13 cellular contexts compared by ENCODE assay signal in genomic region chr1:212225871-212226302, GRCh38. TPM values are rescaled to one million over a fixed set of nuclear protein-coding genes. Genes with fewer than 3 reads are reported as not detected.
DNase-seq lines count a peak whose midpoint lies in the region; ATAC-seq, FAIRE-seq and TF ChIP-seq lines count a peak whose summit lies in the region.
"Had no signal": no experiment of that assay in that cellular context is flagged by ENCODE, and none has a peak within 500 bp of the region (broad histone marks: within the 10 kb centered on the region; RNA-seq: fewer than 3 reads in every experiment).

No MANE protein-coding gene starts in this region.

- no peaks in the 10 kb centered on the region for H3F3A ChIP-seq in GM23338 (replicated peaks; ENCODE audit: low read depth)

- in situ Hi-C loops in GM12878 (cut with MboI): no loop called here

- H3K36me3 Mint-ChIP-seq in CD8-positive, alpha-beta T cell: no peaks in the 10 kb centered on the region
- no peaks in the 10 kb centered on the region for H3K36me3 Mint-ChIP-seq in GM23338 (ENCODE audit: low read depth)
- H3K36me3 Mint-ChIP-seq in natural killer cell treated with Interleukin-12 subunit alpha and Interleukin-12 subunit beta and Interleukin-15 and Interleukin-18, amount 100 ng/mL, for 72 hours: no peaks in the 10 kb centered on the region

- SMC1A ChIA-PET in GM12878 (lab: Charles Lee; ENCODE audit: uncharacterized antibody, unreplicated experiment): interaction anchor here (0.9 to 2.5 kb wide), 9 partner anchors 9 to 190 kb away, joined by 3 to 13 read pairs (median 4); partner anchors contain the start of gene DTL

- peak overlapping the region; percentile 39 for H2AFZ ChIP-seq in GM23338
- peak overlapping the region; percentile 52 for H2AFZ ChIP-seq in GM12878 (ENCODE audit: control insufficient read depth, low read depth, low read length)
- no peak overlapping the region for H2AFZ ChIP-seq in hepatocyte

- H3K9me3 ChIP-seq in CD8-positive, alpha-beta T cell (ENCODE audit: low read length): no peaks in the 10 kb centered on the region
- H3K9me3 ChIP-seq in GM12878 (replicated peaks; ENCODE audit: control insufficient read depth, insufficient read depth, low read length) (no peaks in the 10 kb centered on the region), hepatocyte (ENCODE audit: low read depth) (no peaks in the 10 kb centered on the region)
- H3K9me3 ChIP-seq: esophagus squamous epithelium had no signal

- peak overlapping the region; percentile 77 for H3K27ac Mint-ChIP-seq in CD8-positive, alpha-beta T cell
- H3K27ac Mint-ChIP-seq in GM23338: no peak overlapping the region
- H3K27ac Mint-ChIP-seq in natural killer cell treated with Interleukin-12 subunit alpha and Interleukin-12 subunit beta and Interleukin-15 and Interleukin-18, amount 100 ng/mL, for 72 hours: peak overlapping the region; percentile 86 to 88

- H3K4me1 ChIP-seq in CD8-positive, alpha-beta T cell (ENCODE audit: insufficient read depth, low read length): peaks cover 19% of the 10 kb centered on the region
- H3K4me1 ChIP-seq in GM23338 (ENCODE audit: insufficient read depth): peaks cover 7% of the 10 kb centered on the region; the same call in 1 of the 2 replicates
- H3K4me1 ChIP-seq in GM12878 (ENCODE audit: control insufficient read depth, insufficient read depth, low read length): peaks cover 5% of the 10 kb centered on the region; the same call in 1 of the 2 replicates
- peaks cover 8% of the 10 kb centered on the region for H3K4me1 ChIP-seq in hepatocyte (ENCODE audit: insufficient read depth)

- no peak for TF ChIP-seq EP300 in GM12878 (IDR thresholded peaks at IDR 0.05; ENCODE audit: borderline replicate concordance in 1 of 2, control insufficient read depth in 1 of 2, low read depth in 2 of 2, low read length in 2 of 2)

- no peak for TF ChIP-seq RAD21 in GM12878 (IDR thresholded peaks at IDR 0.05; ENCODE audit: insufficient read depth, low read depth, low read length)

- WGBS in GM12878 (ENCODE audit: insufficient coverage, insufficient replicate concordance, low lambda C conversion rate, missing lambda C conversion rate): 60% methylated on average over 4 of the region's 4 CpGs
- 89% methylated on average over 4 of the region's 4 CpGs for WGBS in hepatocyte (ENCODE audit: low lambda C conversion rate, missing lambda C conversion rate)

- no peak overlapping the region for H3K27ac ChIP-seq in CD8-positive, alpha-beta T cell (ENCODE audit: low read depth, low read length)
- H3K27ac ChIP-seq in GM23338 (ENCODE audit: low read depth) (no peak overlapping the region), GM12878 (ENCODE audit: control insufficient read depth, insufficient read depth) (no peak overlapping the region), hepatocyte (no peak overlapping the region)
- H3K27ac ChIP-seq: C4-2B, esophagus squamous epithelium had no signal

- CTCF ChIA-PET in CD8-positive, alpha-beta T cell (lab: Charles Lee): interaction anchor here (0.8 to 1.5 kb wide), 3 partner anchors 13 to 161 kb away, joined by 3 to 4 read pairs (median 3); no protein-coding TSS in a partner anchor
- CTCF ChIA-PET in GM12878 (lab: Yijun Ruan, JAX): interaction anchor here (0.7 to 2.4 kb wide), 7 partner anchors 9 to 545 kb away, joined by 3 to 9 read pairs (median 3); no protein-coding TSS in a partner anchor

- no peaks in the 10 kb centered on the region for H3K27me3 Mint-ChIP-seq in CD8-positive, alpha-beta T cell (ENCODE audit: low read depth)
- H3K27me3 Mint-ChIP-seq in GM23338 (ENCODE audit: insufficient read depth, low read depth, poor library complexity): peaks cover 10% of the 10 kb centered on the region
- H3K27me3 Mint-ChIP-seq in natural killer cell treated with Interleukin-12 subunit alpha and Interleukin-12 subunit beta and Interleukin-15 and Interleukin-18, amount 100 ng/mL, for 72 hours: no peaks in the 10 kb centered on the region

- H3K9me3 Mint-ChIP-seq in CD8-positive, alpha-beta T cell: no peaks in the 10 kb centered on the region
- H3K9me3 Mint-ChIP-seq in GM23338: no peaks in the 10 kb centered on the region
- H3K9me3 Mint-ChIP-seq in natural killer cell treated with Interleukin-12 subunit alpha and Interleukin-12 subunit beta and Interleukin-15 and Interleukin-18, amount 100 ng/mL, for 72 hours: peaks cover 3% of the 10 kb centered on the region
- H3K9me3 Mint-ChIP-seq: activated T-cell treated with anti-CD3 and anti-CD28 coated beads, Interleukin-2, amount 50 U/mL, for 4 hours had no signal

- H3K4me3 ChIP-seq in CD8-positive, alpha-beta T cell (ENCODE audit: low read depth, low read length): no peak overlapping the region
- no peak overlapping the region for H3K4me3 ChIP-seq in GM23338
- H3K4me3 ChIP-seq in GM12878: no peak overlapping the region
- no peak overlapping the region for H3K4me3 ChIP-seq in hepatocyte
- H3K4me3 ChIP-seq: esophagus squamous epithelium had no signal

- peaks cover 27% of the 10 kb centered on the region for H3K4me1 Mint-ChIP-seq in CD8-positive, alpha-beta T cell (ENCODE audit: low read depth)
- peaks cover 9% of the 10 kb centered on the region for H3K4me1 Mint-ChIP-seq in GM23338
- peaks cover 38 to 50% of the 10 kb centered on the region in 2 donors for H3K4me1 Mint-ChIP-seq in natural killer cell treated with Interleukin-12 subunit alpha and Interleukin-12 subunit beta and Interleukin-15 and Interleukin-18, amount 100 ng/mL, for 72 hours (ENCODE audit: low read depth in 2 of 2)

- BruUV-seq in GM12878 (replicated peaks; lab: Mats Ljungman, UMichigan): no TSS peak

- TF ChIP-seq POLR2A in GM12878 (IDR thresholded peaks at IDR 0.05; ENCODE audit: low read depth, low read length): no peak

- DNase-seq in CD8-positive, alpha-beta T cell: peak in 1 of 7 experiments; percentile 6
- DNase-seq in GM23338 (ENCODE audit: low spot score) (peak; percentile 28), GM12878 (ENCODE audit: low read depth, low spot score) (peak; percentile 12), LoVo (ENCODE audit: low spot score) (no peak), hepatocyte (ENCODE audit: low spot score) (no peak), NCI-H187 treated with DMSO at 0.1 percent for 48 hours (lab: John Stamatoyannopoulos, UW) (no peak), epidermal melanocyte (ENCODE audit: insufficient read length, low spot score) (no peak)
- DNase-seq in natural killer cell treated with Interleukin-12 subunit alpha and Interleukin-12 subunit beta and Interleukin-15 and Interleukin-18, amount 100 ng/mL, for 72 hours (ENCODE audit: low spot score): no peak
- DNase-seq: activated T-cell treated with anti-CD3 and anti-CD28 coated beads, Interleukin-2, amount 50 U/mL, for 4 hours; esophagus squamous epithelium; HCEC 1CT; Kasumi-1 had no signal

- H3K4me3 Mint-ChIP-seq in CD8-positive, alpha-beta T cell: peak overlapping the region; percentile 24
- H3K4me3 Mint-ChIP-seq in GM23338: no peak overlapping the region
- peak overlapping the region; percentile 86 for H3K4me3 Mint-ChIP-seq in natural killer cell treated with Interleukin-12 subunit alpha and Interleukin-12 subunit beta and Interleukin-15 and Interleukin-18, amount 100 ng/mL, for 72 hours
- H3K4me3 Mint-ChIP-seq: activated T-cell treated with anti-CD3 and anti-CD28 coated beads, Interleukin-2, amount 50 U/mL, for 4 hours had no signal

- H3K4me2 ChIP-seq in GM23338 (no peak overlapping the region), GM12878 (ENCODE audit: control insufficient read depth, insufficient read depth) (peak overlapping the region; percentile 28; the same call in 1 of the 2 replicates), hepatocyte (no peak overlapping the region)

- POLR2A ChIA-PET in CD8-positive, alpha-beta T cell (lab: Charles Lee): interaction anchor here (1.3 kb wide), 1 partner anchor 60 kb away, joined by 8 read pairs; no protein-coding TSS in a partner anchor
- POLR2A ChIA-PET in GM12878 (lab: Charles Lee): interaction anchor here (2.3 kb wide), 1 partner anchor 11 kb away, joined by 15 read pairs; no protein-coding TSS in a partner anchor

- no peak for TF ChIP-seq CTCF in CD8-positive, alpha-beta T cell (IDR thresholded peaks at IDR 0.05)
- TF ChIP-seq CTCF in GM23338 (conservative IDR thresholded peaks at IDR 0.05; ENCODE audit: low read depth in 2 of 2) (no peak), GM12878 (IDR thresholded peaks at IDR 0.05 in 2 of 3, conservative IDR thresholded peaks at IDR 0.05 in 1 of 3; ENCODE audit: control insufficient read depth in 2 of 3, extremely low read depth in 1 of 3, insufficient read depth in 1 of 3, low read depth in 3 of 3, low read length in 3 of 3) (no peak), hepatocyte (IDR thresholded peaks at IDR 0.05; ENCODE audit: poor library complexity) (no peak)

- no peaks in the 10 kb centered on the region for H4K20me1 ChIP-seq in GM23338 (replicated peaks; ENCODE audit: insufficient read depth)
- H4K20me1 ChIP-seq in GM12878 (ENCODE audit: control insufficient read depth, insufficient read depth): no peaks in the 10 kb centered on the region
- no peaks in the 10 kb centered on the region for H4K20me1 ChIP-seq in hepatocyte (ENCODE audit: insufficient read depth, poor library complexity, severe bottlenecking)

- H3K27me3 ChIP-seq in CD8-positive, alpha-beta T cell (ENCODE audit: insufficient read depth, low read length): no peaks in the 10 kb centered on the region
- H3K27me3 ChIP-seq in GM23338 (ENCODE audit: insufficient read depth): no peaks in the 10 kb centered on the region
- no peaks in the 10 kb centered on the region for H3K27me3 ChIP-seq in GM12878 (replicated peaks in 1 of 2; ENCODE audit: control insufficient read depth in 2 of 2, insufficient read depth in 2 of 2, low read length in 1 of 2)
- no peaks in the 10 kb centered on the region for H3K27me3 ChIP-seq in hepatocyte
- H3K27me3 ChIP-seq: esophagus squamous epithelium had no signal

- H3K79me2 ChIP-seq in GM23338 (replicated peaks; ENCODE audit: insufficient read depth) (no peaks in the 10 kb centered on the region), GM12878 (ENCODE audit: control insufficient read depth, insufficient read depth, low read length) (no peaks in the 10 kb centered on the region), hepatocyte (no peaks in the 10 kb centered on the region)

- ATAC-seq in CD8-positive, alpha-beta T cell: peak; percentile 17
- ATAC-seq in GM23338 (peak; percentile 64), GM12878 (peak; percentile 81)
- ATAC-seq in natural killer cell treated with Interleukin-12 subunit alpha and Interleukin-12 subunit beta and Interleukin-15 and Interleukin-18, amount 100 ng/mL, for 72 hours: peak; percentile 45 to 61

- no peaks in the 10 kb centered on the region for H3K36me3 ChIP-seq in CD8-positive, alpha-beta T cell (ENCODE audit: insufficient read depth, low read length)
- no peaks in the 10 kb centered on the region for H3K36me3 ChIP-seq in GM23338 (ENCODE audit: insufficient read depth)
- H3K36me3 ChIP-seq in GM12878 (ENCODE audit: control insufficient read depth in 2 of 2, insufficient read depth in 2 of 2, low read length in 1 of 2): no peaks in the 10 kb centered on the region
- no peaks in the 10 kb centered on the region for H3K36me3 ChIP-seq in hepatocyte (replicated peaks; ENCODE audit: insufficient read depth, low read depth)
- H3K36me3 ChIP-seq: esophagus squamous epithelium had no signal

- intact Hi-C loops in CD8-positive, alpha-beta T cell (cut with DNase I, micrococcal nuclease): no loop called here
- intact Hi-C loops in GM12878 (cut with micrococcal nuclease; ENCODE audit: unreplicated experiment): no loop called here

- FAIRE-seq in GM12878 (lab: Jason Lieb, UNC): peak; percentile 68

- no peaks in the 10 kb centered on the region for H3K9me2 ChIP-seq in GM23338 (ENCODE audit: insufficient read depth)
- no peaks in the 10 kb centered on the region for H3K9me2 ChIP-seq in hepatocyte (replicated peaks; ENCODE audit: insufficient read depth)

- H3K9ac ChIP-seq in GM12878 (ENCODE audit: control insufficient read depth, insufficient read depth, low read length): no peak overlapping the region

- RAD21 ChIA-PET in GM12878 (lab: Charles Lee; ENCODE audit: unreplicated experiment): interaction anchor here (0.6 to 1.7 kb wide), 5 partner anchors 9 to 230 kb away, joined by 3 to 6 read pairs (median 3); no protein-coding TSS in a partner anchor

RNA-seq across cellular contexts. Expression of gene PPP2R5A, which starts 59.3 kb away (rescaled TPM):
- 10 to 100 TPM; 57.8 to 60.5 TPM for total RNA-seq in CD8-positive, alpha-beta T cell
- 38.3 and 43.5 TPM in 2 replicates for total RNA-seq in GM23338 (2014; rRNA removed; shearing (Covaris generic))
- polyA plus RNA-seq in GM23338 (2016; fragmentation: Nextera tagmentation; extraction: Ambion mirVana) (12.4 and 16.2 TPM in 2 replicates), GM12878 (2011; rRNA removed) (40.6 and 59.7 TPM in 2 replicates), GM12878 (2014; fragmentation: Illumina TruSeq; extraction: Trizol) (35.7 and 47.3 TPM in 2 replicates), GM12878 (2014; fragmentation: Nextera tagmentation; extraction: Ambion mirVana) (10 to 100 TPM; 15.4 to 18.2 TPM), GM12878 (2014; rRNA removed) (21.7 and 25.1 TPM in 2 replicates), GM12878 (2016; fragmentation: Nextera tagmentation; extraction: Ambion mirVana) (10 to 100 TPM; 32.8 to 39.3 TPM), hepatocyte (19.9 and 22.0 TPM in 2 replicates)
- total RNA-seq in GM12878 (2013; cell fraction: nucleolus; rRNA removed): 29.8 and 32.8 TPM in 2 replicates
- total RNA-seq in GM12878 (2014; rRNA removed) (32.1 and 33.7 TPM in 2 replicates), GM12878 (2014; rRNA removed; fragmentation: Illumina TruSeq; extraction: Trizol) (27.8 and 28.8 TPM in 2 replicates), GM12878 (2021) (33.2 and 33.8 TPM in 2 replicates), hepatocyte (40.2 and 40.5 TPM in 2 replicates)
- 14.4 TPM for polyA plus RNA-seq in GM12878 (2011; ENCODE audit: low read depth)
- 18.9 and 19.7 TPM in 2 replicates for polyA plus RNA-seq in GM12878 (2011; cell fraction: cytosol; rRNA removed)
- polyA plus RNA-seq in GM12878 (2011; cell fraction: nucleus; rRNA removed): 14.5 and 16.0 TPM in 2 replicates
- polyA plus RNA-seq in GM12878 (2012): 18.5 and 29.1 TPM in 2 replicates
- 13.4 and 18.4 TPM in 2 replicates for polyA minus RNA-seq in GM12878 (2011; rRNA and poly(A)+ RNA removed)
- 10.0 and 10.5 TPM in 2 replicates for polyA minus RNA-seq in GM12878 (2011; cell fraction: cytosol; rRNA and poly(A)+ RNA removed)
- polyA minus RNA-seq in GM12878 (2011; cell fraction: nucleus; rRNA and poly(A)+ RNA removed): 8.9 and 16.2 TPM in 2 replicates
- 10 to 100 TPM; 32.7 to 37.6 TPM for total RNA-seq in natural killer cell treated with Interleukin-12 subunit alpha and Interleukin-12 subunit beta and Interleukin-15 and Interleukin-18, amount 100 ng/mL, for 72 hours

Comparison
In these comparisons a context has a peak if more than half of its experiments do, and no peak if none do; other contexts are left out.
1. ATAC-seq: peak in every context shown above with its lines; median percentile 81 in GM12878; 64 in GM23338; 53 in natural killer cell treated with Interleukin-12 subunit alpha and Interleukin-12 subunit beta and Interleukin-15 and Interleukin-18, amount 100 ng/mL, for 72 hours; 17 in CD8-positive, alpha-beta T cell.
2. DNase-seq: peak in GM23338 (single experiment) and GM12878 (single experiment); none in natural killer cell treated with Interleukin-12 subunit alpha and Interleukin-12 subunit beta and Interleukin-15 and Interleukin-18, amount 100 ng/mL, for 72 hours (single experiment), LoVo (single experiment), hepatocyte (single experiment), NCI-H187 treated with DMSO at 0.1 percent for 48 hours (single experiment) and epidermal melanocyte (single experiment).